Comparison of ENCODE assay signal across 30 cellular contexts in genomic region chr11:97850726-97851125, GRCh38.
"Had no signal": no experiment of that assay in that cellular context is flagged by ENCODE, and none has a peak within 500 bp of the region (broad histone marks: within the 10 kb centered on the region; RNA-seq: fewer than 3 reads in every experiment).

No MANE protein-coding gene starts in this region.

- DNase-seq: activated CD4-positive, alpha-beta T cell treated with anti-CD3 and anti-CD28 coated beads for 1 hour; activated CD4-positive, alpha-beta T cell treated with anti-CD3 and anti-CD28 coated beads for 4 hours; activated CD4-positive, alpha-beta T cell treated with anti-CD3 and anti-CD28 coated beads, Interleukin-2, amount 10 ng/mL, durations not matched to agents 7 days and 5 days; activated CD4-positive, alpha-beta T cell treated with anti-CD3 and anti-CD28 coated beads, Interleukin-2, amount 50 U/mL, for 4 hours; activated CD8-positive, alpha-beta memory T cell treated with anti-CD3 and anti-CD28 coated beads for 24 hours; activated CD8-positive, alpha-beta T cell treated with anti-CD3 and anti-CD28 coated beads for 36 hours; activated effector memory CD4-positive, alpha-beta T cell treated with Interleukin-2 at 50 U/mL for 16 hours; activated gamma-delta T cell treated with Interleukin-2 at 50 U/mL for 16 hours; activated naive CD4-positive, alpha-beta T cell treated with anti-CD3 and anti-CD28 coated beads, Interleukin-2, amount 50 U/mL, for 16 hours; activated naive CD4-positive, alpha-beta T cell treated with Interleukin-2 at 50 U/mL for 16 hours; activated T-cell treated with anti-CD3 and anti-CD28 coated beads, Interleukin-2, amount 50 U/mL, for 4 hours; amniotic stem cell; anterior cingulate cortex; brain microvascular endothelial cell; dorsolateral prefrontal cortex; effector CD4-positive, alpha-beta T cell; effector memory CD8-positive, alpha-beta T cell; foreskin keratinocyte; gastrocnemius medialis; glutamatergic neuron; T-helper 2 cell had no signal

- H3K4me1 Mint-ChIP-seq: activated CD4-positive, alpha-beta T cell treated with anti-CD3 and anti-CD28 coated beads, Interleukin-2, amount 10 ng/mL, durations not matched to agents 7 days and 5 days; activated T-helper 17 cell treated with anti-CD3 and anti-CD28 coated beads, Interleukin-2, amount 50 U/mL, for 72 hours; central memory CD8-positive, alpha-beta T cell had no signal

- H3K27ac ChIP-seq: brain microvascular endothelial cell, coronary artery, dorsolateral prefrontal cortex, esophagus muscularis mucosa, foreskin keratinocyte, gastrocnemius medialis, heart left ventricle, VCaP had no signal

- H3K4me3 Mint-ChIP-seq: activated CD4-positive, alpha-beta T cell treated with anti-CD3 and anti-CD28 coated beads, Interleukin-2, amount 10 ng/mL, durations not matched to agents 7 days and 5 days; activated CD8-positive, alpha-beta T cell treated with anti-CD3 and anti-CD28 coated beads for 36 hours; activated naive CD8-positive, alpha-beta T cell; activated T-cell treated with anti-CD3 and anti-CD28 coated beads, Interleukin-2, amount 50 U/mL, for 4 hours; activated T-helper 17 cell treated with anti-CD3 and anti-CD28 coated beads, Interleukin-2, amount 50 U/mL, for 72 hours; central memory CD8-positive, alpha-beta T cell; dendritic cell treated with granulocyte-macrophage colony-stimulating factor and Interleukin-4, amounts not matched to agents 40 ng/mL and 50 ng/mL, for 4 days; effector memory CD8-positive, alpha-beta T cell; WTC11 had no signal

- H3K4me1 ChIP-seq: esophagus muscularis mucosa, foreskin keratinocyte, gastrocnemius medialis, heart left ventricle had no signal

- H3K9me3 ChIP-seq: esophagus muscularis mucosa, gastrocnemius medialis, heart left ventricle had no signal

- H3K36me3 ChIP-seq: brain microvascular endothelial cell, esophagus muscularis mucosa, gastrocnemius medialis, heart left ventricle had no signal

- H3K27me3 ChIP-seq: brain microvascular endothelial cell, dorsolateral prefrontal cortex, esophagus muscularis mucosa, foreskin keratinocyte, gastrocnemius medialis, heart left ventricle had no signal

- H3K9me3 Mint-ChIP-seq: activated CD4-positive, alpha-beta T cell treated with anti-CD3 and anti-CD28 coated beads, Interleukin-2, amount 10 ng/mL, durations not matched to agents 7 days and 5 days; dendritic cell treated with granulocyte-macrophage colony-stimulating factor and Interleukin-4, amounts not matched to agents 40 ng/mL and 50 ng/mL, for 4 days; WTC11 had no signal

- H3K36me3 Mint-ChIP-seq: activated naive CD8-positive, alpha-beta T cell; WTC11 had no signal

- H3K4me3 ChIP-seq: coronary artery, dorsolateral prefrontal cortex, esophagus muscularis mucosa, gastrocnemius medialis, heart left ventricle had no signal

- H3K27me3 Mint-ChIP-seq: activated CD4-positive, alpha-beta T cell treated with anti-CD3 and anti-CD28 coated beads, Interleukin-2, amount 10 ng/mL, durations not matched to agents 7 days and 5 days; activated CD8-positive, alpha-beta T cell treated with anti-CD3 and anti-CD28 coated beads for 36 hours; activated naive CD8-positive, alpha-beta T cell; activated T-helper 17 cell treated with anti-CD3 and anti-CD28 coated beads, Interleukin-2, amount 50 U/mL, for 72 hours; central memory CD8-positive, alpha-beta T cell; dendritic cell treated with granulocyte-macrophage colony-stimulating factor and Interleukin-4, amounts not matched to agents 40 ng/mL and 50 ng/mL, for 4 days; effector memory CD8-positive, alpha-beta T cell had no signal

- H3K27ac Mint-ChIP-seq: activated CD4-positive, alpha-beta T cell treated with anti-CD3 and anti-CD28 coated beads, Interleukin-2, amount 10 ng/mL, durations not matched to agents 7 days and 5 days; activated CD8-positive, alpha-beta T cell treated with anti-CD3 and anti-CD28 coated beads for 36 hours; activated naive CD8-positive, alpha-beta T cell; activated T-helper 17 cell treated with anti-CD3 and anti-CD28 coated beads, Interleukin-2, amount 50 U/mL, for 72 hours; dendritic cell treated with granulocyte-macrophage colony-stimulating factor and Interleukin-4, amounts not matched to agents 40 ng/mL and 50 ng/mL, for 4 days; effector memory CD8-positive, alpha-beta T cell; WTC11 had no signal
